ENCODE assay signal across 1 cellular context in the genomic region with DNA sequence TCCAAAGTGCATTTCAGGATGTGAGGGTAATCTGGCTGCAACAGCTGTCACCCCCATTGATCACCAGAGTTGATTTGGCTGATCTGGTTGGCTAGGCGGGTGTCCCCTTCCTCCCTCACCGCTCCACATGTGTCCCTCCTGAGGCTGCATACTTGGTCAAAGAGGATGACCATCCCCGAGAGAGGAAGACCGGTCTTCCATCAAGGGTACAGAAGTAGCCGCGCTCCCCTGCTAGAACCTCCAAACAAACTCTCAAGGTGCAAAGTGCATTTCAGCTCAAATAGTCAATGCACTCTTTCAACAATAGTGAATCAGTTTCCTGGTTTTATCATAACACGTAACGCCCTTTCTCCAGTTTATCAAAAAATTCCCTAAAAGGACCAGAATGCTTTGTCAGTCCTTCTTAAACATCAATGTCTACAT.
TF ChIP-seq lines count a peak whose summit lies in the region.

No MANE protein-coding gene starts in this region.

TF ChIP-seq in WTC11, 78 proteins besides CTCF, POLR2A, EP300 and RAD21 (continued from another document):
- TF ChIP-seq, protein P1, sequence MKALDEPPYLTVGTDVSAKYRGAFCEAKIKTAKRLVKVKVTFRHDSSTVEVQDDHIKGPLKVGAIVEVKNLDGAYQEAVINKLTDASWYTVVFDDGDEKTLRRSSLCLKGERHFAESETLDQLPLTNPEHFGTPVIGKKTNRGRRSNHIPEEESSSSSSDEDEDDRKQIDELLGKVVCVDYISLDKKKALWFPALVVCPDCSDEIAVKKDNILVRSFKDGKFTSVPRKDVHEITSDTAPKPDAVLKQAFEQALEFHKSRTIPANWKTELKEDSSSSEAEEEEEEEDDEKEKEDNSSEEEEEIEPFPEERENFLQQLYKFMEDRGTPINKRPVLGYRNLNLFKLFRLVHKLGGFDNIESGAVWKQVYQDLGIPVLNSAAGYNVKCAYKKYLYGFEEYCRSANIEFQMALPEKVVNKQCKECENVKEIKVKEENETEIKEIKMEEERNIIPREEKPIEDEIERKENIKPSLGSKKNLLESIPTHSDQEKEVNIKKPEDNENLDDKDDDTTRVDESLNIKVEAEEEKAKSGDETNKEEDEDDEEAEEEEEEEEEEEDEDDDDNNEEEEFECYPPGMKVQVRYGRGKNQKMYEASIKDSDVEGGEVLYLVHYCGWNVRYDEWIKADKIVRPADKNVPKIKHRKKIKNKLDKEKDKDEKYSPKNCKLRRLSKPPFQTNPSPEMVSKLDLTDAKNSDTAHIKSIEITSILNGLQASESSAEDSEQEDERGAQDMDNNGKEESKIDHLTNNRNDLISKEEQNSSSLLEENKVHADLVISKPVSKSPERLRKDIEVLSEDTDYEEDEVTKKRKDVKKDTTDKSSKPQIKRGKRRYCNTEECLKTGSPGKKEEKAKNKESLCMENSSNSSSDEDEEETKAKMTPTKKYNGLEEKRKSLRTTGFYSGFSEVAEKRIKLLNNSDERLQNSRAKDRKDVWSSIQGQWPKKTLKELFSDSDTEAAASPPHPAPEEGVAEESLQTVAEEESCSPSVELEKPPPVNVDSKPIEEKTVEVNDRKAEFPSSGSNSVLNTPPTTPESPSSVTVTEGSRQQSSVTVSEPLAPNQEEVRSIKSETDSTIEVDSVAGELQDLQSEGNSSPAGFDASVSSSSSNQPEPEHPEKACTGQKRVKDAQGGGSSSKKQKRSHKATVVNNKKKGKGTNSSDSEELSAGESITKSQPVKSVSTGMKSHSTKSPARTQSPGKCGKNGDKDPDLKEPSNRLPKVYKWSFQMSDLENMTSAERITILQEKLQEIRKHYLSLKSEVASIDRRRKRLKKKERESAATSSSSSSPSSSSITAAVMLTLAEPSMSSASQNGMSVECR (CRISPR knock-in tag; IDR thresholded peaks at IDR 0.05; ENCODE audit: borderline replicate concordance): no peak
- TF ChIP-seq, protein P2, sequence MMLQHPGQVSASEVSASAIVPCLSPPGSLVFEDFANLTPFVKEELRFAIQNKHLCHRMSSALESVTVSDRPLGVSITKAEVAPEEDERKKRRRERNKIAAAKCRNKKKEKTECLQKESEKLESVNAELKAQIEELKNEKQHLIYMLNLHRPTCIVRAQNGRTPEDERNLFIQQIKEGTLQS (CRISPR knock-in tag; conservative IDR thresholded peaks at IDR 0.05): no peak
- no peak for TF ChIP-seq CREM (CRISPR knock-in tag; IDR thresholded peaks at IDR 0.05)
- TF ChIP-seq RORB (CRISPR knock-in tag; IDR thresholded peaks at IDR 0.05): no peak
- no peak for TF ChIP-seq ELF4 (CRISPR knock-in tag; IDR thresholded peaks at IDR 0.05; ENCODE audit: low read depth)
- no peak for TF ChIP-seq GTF2I (CRISPR knock-in tag; conservative IDR thresholded peaks at IDR 0.05)
- no peak for TF ChIP-seq MAX (CRISPR knock-in tag; IDR thresholded peaks at IDR 0.05)
- TF ChIP-seq CREB1 (CRISPR knock-in tag; IDR thresholded peaks at IDR 0.05): no peak
- no peak for TF ChIP-seq SP1 (CRISPR knock-in tag; conservative IDR thresholded peaks at IDR 0.05)
- TF ChIP-seq ESRRA (CRISPR knock-in tag; IDR thresholded peaks at IDR 0.05; ENCODE audit: borderline replicate concordance): no peak
- TF ChIP-seq, protein P3, sequence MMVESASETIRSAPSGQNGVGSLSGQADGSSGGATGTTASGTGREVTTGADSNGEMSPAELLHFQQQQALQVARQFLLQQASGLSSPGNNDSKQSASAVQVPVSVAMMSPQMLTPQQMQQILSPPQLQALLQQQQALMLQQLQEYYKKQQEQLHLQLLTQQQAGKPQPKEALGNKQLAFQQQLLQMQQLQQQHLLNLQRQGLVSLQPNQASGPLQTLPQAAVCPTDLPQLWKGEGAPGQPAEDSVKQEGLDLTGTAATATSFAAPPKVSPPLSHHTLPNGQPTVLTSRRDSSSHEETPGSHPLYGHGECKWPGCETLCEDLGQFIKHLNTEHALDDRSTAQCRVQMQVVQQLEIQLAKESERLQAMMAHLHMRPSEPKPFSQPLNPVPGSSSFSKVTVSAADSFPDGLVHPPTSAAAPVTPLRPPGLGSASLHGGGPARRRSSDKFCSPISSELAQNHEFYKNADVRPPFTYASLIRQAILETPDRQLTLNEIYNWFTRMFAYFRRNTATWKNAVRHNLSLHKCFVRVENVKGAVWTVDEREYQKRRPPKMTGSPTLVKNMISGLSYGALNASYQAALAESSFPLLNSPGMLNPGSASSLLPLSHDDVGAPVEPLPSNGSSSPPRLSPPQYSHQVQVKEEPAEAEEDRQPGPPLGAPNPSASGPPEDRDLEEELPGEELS (CRISPR knock-in tag; IDR thresholded peaks at IDR 0.05): no peak
- TF ChIP-seq, protein P4, sequence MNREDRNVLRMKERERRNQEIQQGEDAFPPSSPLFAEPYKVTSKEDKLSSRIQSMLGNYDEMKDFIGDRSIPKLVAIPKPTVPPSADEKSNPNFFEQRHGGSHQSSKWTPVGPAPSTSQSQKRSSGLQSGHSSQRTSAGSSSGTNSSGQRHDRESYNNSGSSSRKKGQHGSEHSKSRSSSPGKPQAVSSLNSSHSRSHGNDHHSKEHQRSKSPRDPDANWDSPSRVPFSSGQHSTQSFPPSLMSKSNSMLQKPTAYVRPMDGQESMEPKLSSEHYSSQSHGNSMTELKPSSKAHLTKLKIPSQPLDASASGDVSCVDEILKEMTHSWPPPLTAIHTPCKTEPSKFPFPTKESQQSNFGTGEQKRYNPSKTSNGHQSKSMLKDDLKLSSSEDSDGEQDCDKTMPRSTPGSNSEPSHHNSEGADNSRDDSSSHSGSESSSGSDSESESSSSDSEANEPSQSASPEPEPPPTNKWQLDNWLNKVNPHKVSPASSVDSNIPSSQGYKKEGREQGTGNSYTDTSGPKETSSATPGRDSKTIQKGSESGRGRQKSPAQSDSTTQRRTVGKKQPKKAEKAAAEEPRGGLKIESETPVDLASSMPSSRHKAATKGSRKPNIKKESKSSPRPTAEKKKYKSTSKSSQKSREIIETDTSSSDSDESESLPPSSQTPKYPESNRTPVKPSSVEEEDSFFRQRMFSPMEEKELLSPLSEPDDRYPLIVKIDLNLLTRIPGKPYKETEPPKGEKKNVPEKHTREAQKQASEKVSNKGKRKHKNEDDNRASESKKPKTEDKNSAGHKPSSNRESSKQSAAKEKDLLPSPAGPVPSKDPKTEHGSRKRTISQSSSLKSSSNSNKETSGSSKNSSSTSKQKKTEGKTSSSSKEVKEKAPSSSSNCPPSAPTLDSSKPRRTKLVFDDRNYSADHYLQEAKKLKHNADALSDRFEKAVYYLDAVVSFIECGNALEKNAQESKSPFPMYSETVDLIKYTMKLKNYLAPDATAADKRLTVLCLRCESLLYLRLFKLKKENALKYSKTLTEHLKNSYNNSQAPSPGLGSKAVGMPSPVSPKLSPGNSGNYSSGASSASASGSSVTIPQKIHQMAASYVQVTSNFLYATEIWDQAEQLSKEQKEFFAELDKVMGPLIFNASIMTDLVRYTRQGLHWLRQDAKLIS (CRISPR knock-in tag; IDR thresholded peaks at IDR 0.05; ENCODE audit: borderline replicate concordance): no peak
- TF ChIP-seq MYBL2 (CRISPR knock-in tag; IDR thresholded peaks at IDR 0.05): no peak
- TF ChIP-seq, protein P5, sequence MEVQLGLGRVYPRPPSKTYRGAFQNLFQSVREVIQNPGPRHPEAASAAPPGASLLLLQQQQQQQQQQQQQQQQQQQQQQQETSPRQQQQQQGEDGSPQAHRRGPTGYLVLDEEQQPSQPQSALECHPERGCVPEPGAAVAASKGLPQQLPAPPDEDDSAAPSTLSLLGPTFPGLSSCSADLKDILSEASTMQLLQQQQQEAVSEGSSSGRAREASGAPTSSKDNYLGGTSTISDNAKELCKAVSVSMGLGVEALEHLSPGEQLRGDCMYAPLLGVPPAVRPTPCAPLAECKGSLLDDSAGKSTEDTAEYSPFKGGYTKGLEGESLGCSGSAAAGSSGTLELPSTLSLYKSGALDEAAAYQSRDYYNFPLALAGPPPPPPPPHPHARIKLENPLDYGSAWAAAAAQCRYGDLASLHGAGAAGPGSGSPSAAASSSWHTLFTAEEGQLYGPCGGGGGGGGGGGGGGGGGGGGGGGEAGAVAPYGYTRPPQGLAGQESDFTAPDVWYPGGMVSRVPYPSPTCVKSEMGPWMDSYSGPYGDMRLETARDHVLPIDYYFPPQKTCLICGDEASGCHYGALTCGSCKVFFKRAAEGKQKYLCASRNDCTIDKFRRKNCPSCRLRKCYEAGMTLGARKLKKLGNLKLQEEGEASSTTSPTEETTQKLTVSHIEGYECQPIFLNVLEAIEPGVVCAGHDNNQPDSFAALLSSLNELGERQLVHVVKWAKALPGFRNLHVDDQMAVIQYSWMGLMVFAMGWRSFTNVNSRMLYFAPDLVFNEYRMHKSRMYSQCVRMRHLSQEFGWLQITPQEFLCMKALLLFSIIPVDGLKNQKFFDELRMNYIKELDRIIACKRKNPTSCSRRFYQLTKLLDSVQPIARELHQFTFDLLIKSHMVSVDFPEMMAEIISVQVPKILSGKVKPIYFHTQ (CRISPR knock-in tag; IDR thresholded peaks at IDR 0.05): no peak
- no peak for TF ChIP-seq ZNF138 (CRISPR knock-in tag; conservative IDR thresholded peaks at IDR 0.05)
- TF ChIP-seq ZMAT4 (CRISPR knock-in tag; IDR thresholded peaks at IDR 0.05): no peak
- no peak for TF ChIP-seq ZNF416 (CRISPR knock-in tag; IDR thresholded peaks at IDR 0.05)
